ENCODE assay signal across 1 cellular context in genomic region chr4:168803727-168804126, GRCh38.
TF ChIP-seq lines count a peak whose summit lies in the region.

No MANE protein-coding gene starts in this region.

TF ChIP-seq in H1, 55 proteins besides CTCF, POLR2A, EP300 and RAD21 (continued from another document):
- TF ChIP-seq CHD7 (IDR thresholded peaks at IDR 0.05; ENCODE audit: insufficient replicate concordance, low read length) (peak; percentile 25), SAP30 (IDR thresholded peaks at IDR 0.05; ENCODE audit: insufficient read depth, insufficient replicate concordance, low read length) (no peak), SRF (IDR thresholded peaks at IDR 0.05; ENCODE audit: low read depth, low read length) (no peak), SIN3A (conservative IDR thresholded peaks at IDR 0.05 in 1 of 2, IDR thresholded peaks at IDR 0.05 in 1 of 2; ENCODE audit: low read depth in 1 of 2, low read length in 2 of 2) (no peak), TEAD4 (IDR thresholded peaks at IDR 0.05; ENCODE audit: low read depth, low read length) (peak; percentile 91), YY1 (IDR thresholded peaks at IDR 0.05; ENCODE audit: low read depth, low read length) (no peak), SUZ12 (IDR thresholded peaks at IDR 0.05; ENCODE audit: low read length) (no peak), NRF1 (IDR thresholded peaks at IDR 0.05; ENCODE audit: low read depth, low read length) (no peak), ATF3 (IDR thresholded peaks at IDR 0.05; ENCODE audit: insufficient read depth, low read depth, low read length) (no peak), PHF8 (conservative IDR thresholded peaks at IDR 0.05; ENCODE audit: low read depth, low read length) (no peak), BRCA1 (IDR thresholded peaks at IDR 0.05; ENCODE audit: low read depth, low read length) (no peak), KDM4A (IDR thresholded peaks at IDR 0.05; ENCODE audit: low read depth, low read length, severe bottlenecking) (no peak), JUN (IDR thresholded peaks at IDR 0.05; ENCODE audit: low read depth, low read length) (0 out of 2 replicates have a peak, but pooled peaks have one; percentile 31), SP1 (IDR thresholded peaks at IDR 0.05; ENCODE audit: low read depth, low read length) (peak; percentile 63; the same call in 1 of the 2 replicates), CREB1 (IDR thresholded peaks at IDR 0.05) (peak; percentile 35; the same call in 1 of the 2 replicates)
